10 cellular contexts compared by ENCODE assay signal in genomic region chr7:80681272-80681885, GRCh38. TPM values are rescaled to one million over a fixed set of nuclear protein-coding genes. Genes with fewer than 3 reads are reported as not detected.
DNase-seq lines count a peak whose midpoint lies in the region; ATAC-seq and TF ChIP-seq lines count a peak whose summit lies in the region.
"Had no signal": no experiment of that assay in that cellular context is flagged by ENCODE, and none has a peak within 500 bp of the region (broad histone marks: within the 10 kb centered on the region; RNA-seq: fewer than 3 reads in every experiment).

No MANE protein-coding gene starts in this region.

- TF ChIP-seq CTCF in OCI-LY1 (IDR thresholded peaks at IDR 0.05; ENCODE audit: low read length): peak; percentile 46; the same call in 1 of the 2 replicates
- TF ChIP-seq CTCF in tibial nerve (IDR thresholded peaks at IDR 0.05): peak in 3 of 5 experiments; percentile 10 to 34 (median 18)

- H3F3A ChIP-seq in OCI-LY1 (ENCODE audit: insufficient read depth, low read length): no peaks in the 10 kb centered on the region

- H3K27ac Mint-ChIP-seq in T-cell: no peak overlapping the region

- ATAC-seq in HG02610 (IDR thresholded peaks at IDR 0.05; ENCODE audit: unreplicated experiment): peak; percentile 76
- no peak for ATAC-seq in GM19023 (IDR thresholded peaks at IDR 0.05; ENCODE audit: unreplicated experiment)
- no peak for ATAC-seq in T-cell (replicated peaks in 1 of 4)

- H3K9me3 ChIP-seq in OCI-LY1 (ENCODE audit: low read length) (no peaks in the 10 kb centered on the region), tibial nerve (peaks cover 0 to 5% (median 0%) of the 10 kb centered on the region in 4 donors)
- H3K9me3 ChIP-seq: SJSA1 had no signal

- no peak for TF ChIP-seq EP300 in tibial nerve (IDR thresholded peaks at IDR 0.05)

- no peak overlapping the region for H3K9ac ChIP-seq in OCI-LY1 (ENCODE audit: low read length)
- H3K9ac ChIP-seq: parathyroid adenoma had no signal

- CTCF ChIA-PET in T-cell (lab: Charles Lee): no interaction called here

- H3K27ac ChIP-seq in OCI-LY1 (ENCODE audit: low read depth, low read length, poor library complexity, severe bottlenecking) (no peak overlapping the region), tibial nerve (no peak overlapping the region)
- H3K27ac ChIP-seq: parathyroid adenoma, SJSA1 had no signal

- POLR2A ChIA-PET in T-cell (lab: Charles Lee): interaction anchor here in 1 of 2 donors (0.6 kb wide), 1 partner anchor 66 kb away, joined by 3 read pairs; no protein-coding TSS in a partner anchor

- no peaks in the 10 kb centered on the region for H3K9me2 ChIP-seq in OCI-LY1 (ENCODE audit: low read depth, low read length)

- H4K20me1 ChIP-seq in OCI-LY1 (ENCODE audit: insufficient read depth, low read length): no peaks in the 10 kb centered on the region

- no peaks in the 10 kb centered on the region for H3K27me3 ChIP-seq in OCI-LY1 (ENCODE audit: insufficient read depth, low read length)
- H3K27me3 ChIP-seq in tibial nerve: no peaks in the 10 kb centered on the region
- H3K27me3 ChIP-seq: SJSA1 had no signal

- H3K4me1 ChIP-seq in OCI-LY1 (ENCODE audit: insufficient read depth, low read length, severe bottlenecking): no peaks in the 10 kb centered on the region
- H3K4me1 ChIP-seq in tibial nerve: no peaks in the 10 kb centered on the region
- H3K4me1 ChIP-seq: parathyroid adenoma, SJSA1 had no signal

- no peaks in the 10 kb centered on the region for H3K4me1 Mint-ChIP-seq in T-cell

- no peak overlapping the region for H3K4me3 Mint-ChIP-seq in T-cell

- no peak for TF ChIP-seq POLR2A in tibial nerve (IDR thresholded peaks at IDR 0.05)

- no peak overlapping the region for H3K4me2 ChIP-seq in OCI-LY1 (ENCODE audit: low read length)

- DNase-seq in ELR (ENCODE audit: low read depth) (peak; percentile 61), fibroblast of peridontal ligament (ENCODE audit: extremely low read depth) (peak; percentile 59), tibial nerve (ENCODE audit: low spot score in 2 of 2) (no peak), T-cell (no peak)
- no peak for DNase-seq in activated effector memory CD4-positive, alpha-beta T cell treated with anti-CD3 and anti-CD28 coated beads, Interleukin-2, amount 50 U/mL, for 16 hours

- H3K36me3 Mint-ChIP-seq in T-cell: no peaks in the 10 kb centered on the region

- H3K79me2 ChIP-seq in OCI-LY1 (ENCODE audit: insufficient read depth, low read length): no peaks in the 10 kb centered on the region
- H3K79me2 ChIP-seq: parathyroid adenoma had no signal

- no peak overlapping the region for H3K4me3 ChIP-seq in OCI-LY1 (ENCODE audit: low read depth, low read length, poor library complexity, severe bottlenecking)
- H3K4me3 ChIP-seq in tibial nerve: no peak overlapping the region
- H3K4me3 ChIP-seq: SJSA1 had no signal

- peaks cover 0 to 6% (median 0%) of the 10 kb centered on the region in 3 donors for H3K9me3 Mint-ChIP-seq in T-cell

- no peaks in the 10 kb centered on the region for H3K36me3 ChIP-seq in OCI-LY1 (ENCODE audit: insufficient read depth, low read length)
- no peaks in the 10 kb centered on the region for H3K36me3 ChIP-seq in tibial nerve
- H3K36me3 ChIP-seq: SJSA1 had no signal

- peaks cover 0 to 2% of the 10 kb centered on the region in 2 donors for H3K27me3 Mint-ChIP-seq in T-cell

- H2AFZ ChIP-seq in OCI-LY1 (ENCODE audit: low read length): no peak overlapping the region
- H2AFZ ChIP-seq: parathyroid adenoma had no signal

RNA-seq across cellular contexts. Expression of gene CD36, which starts 42.9 kb away (rescaled TPM):
- total RNA-seq in tibial nerve (100 to 1,000 TPM; 122 to 261 (median 180) TPM), T-cell (under 1 TPM in 4 of 5 donors, not detected in 1; 0.32 to 0.70 (median 0.42) TPM)

Comparison
In these comparisons a context has a peak if more than half of its experiments do, and no peak if none do; other contexts are left out.
1. DNase-seq: peak in ELR (single experiment) and fibroblast of peridontal ligament (single experiment); none in tibial nerve (0 of 2), activated effector memory CD4-positive, alpha-beta T cell treated with anti-CD3 and anti-CD28 coated beads, Interleukin-2, amount 50 U/mL, for 16 hours (single experiment) and T-cell (0 of 34).
2. RNA of gene CD36, which starts 42.9 kb away (total RNA-seq): 122 to 261 TPM in tibial nerve; 0.32 to 0.70 TPM in T-cell; every median in the first group is over 10 times any median in the second.